Comparison of ENCODE assay signal across 16 cellular contexts in genomic region chr4:714087-714486, GRCh38. TPM values are rescaled to one million over a fixed set of nuclear protein-coding genes. Genes with fewer than 3 reads are reported as not detected.
A peak's percentile ranks its signal among the peaks of the same experiment; 100 is the strongest.
DNase-seq lines count a peak whose midpoint lies in the region; ATAC-seq and TF ChIP-seq lines count a peak whose summit lies in the region.
"Had no signal": no experiment of that assay in that cellular context is flagged by ENCODE, and none has a peak within 500 bp of the region (broad histone marks: within the 10 kb centered on the region; RNA-seq: fewer than 3 reads in every experiment).

No MANE protein-coding gene starts in this region.

- no peaks in the 10 kb centered on the region for H3K9me3 ChIP-seq in T-helper 17 cell (ENCODE audit: control insufficient read depth, low read length, poor library complexity, severe bottlenecking)
- H3K9me3 ChIP-seq in sigmoid colon = no peaks in the 10 kb centered on the region

- H3K4me1 ChIP-seq in sigmoid colon = peaks cover 0 to 5% (median 4%) of the 10 kb centered on the region in 4 donors

- H3K4me1 Mint-ChIP-seq in T-helper 17 cell = peaks cover 22% of the 10 kb centered on the region
- peaks cover 47% of the 10 kb centered on the region for H3K4me1 Mint-ChIP-seq in stimulated activated effector memory CD8-positive, alpha-beta T cell treated with anti-CD3 and anti-CD28 coated beads, Interleukin-12 subunit alpha, Interleukin-12 subunit beta, amount 100 ng/mL, for 72 hours
- H3K4me1 Mint-ChIP-seq: H9 had no signal

- no peaks in the 10 kb centered on the region for H3K9me3 Mint-ChIP-seq in stimulated activated effector memory CD8-positive, alpha-beta T cell treated with anti-CD3 and anti-CD28 coated beads, Interleukin-12 subunit alpha, Interleukin-12 subunit beta, amount 100 ng/mL, for 72 hours
- H3K9me3 Mint-ChIP-seq: CD4-positive, alpha-beta T cell; H9 had no signal

- ATAC-seq in T-helper 17 cell = no peak
- ATAC-seq in left colon = peak; percentile 14
- ATAC-seq in stimulated activated effector memory CD8-positive, alpha-beta T cell treated with anti-CD3 and anti-CD28 coated beads, Interleukin-12 subunit alpha, Interleukin-12 subunit beta, amount 100 ng/mL, for 72 hours = no peak
- no peak for ATAC-seq in GM21526 (IDR thresholded peaks at IDR 0.05; ENCODE audit: low FRiP score, unreplicated experiment)

- intact Hi-C loops in left colon (cut with DNase I, micrococcal nuclease) (no loop called here), sigmoid colon (cut with DNase I) (no loop called here)

- peak overlapping the region; percentile 61 for H3K27ac Mint-ChIP-seq in T-helper 17 cell
- H3K27ac Mint-ChIP-seq in stimulated activated effector memory CD8-positive, alpha-beta T cell treated with anti-CD3 and anti-CD28 coated beads, Interleukin-12 subunit alpha, Interleukin-12 subunit beta, amount 100 ng/mL, for 72 hours = peak overlapping the region; percentile 76
- H3K27ac Mint-ChIP-seq: B cell; CD4-positive, alpha-beta T cell; H9 had no signal

- H3K4me3 Mint-ChIP-seq in T-helper 17 cell = no peak overlapping the region
- H3K4me3 Mint-ChIP-seq in stimulated activated effector memory CD8-positive, alpha-beta T cell treated with anti-CD3 and anti-CD28 coated beads, Interleukin-12 subunit alpha, Interleukin-12 subunit beta, amount 100 ng/mL, for 72 hours = no peak overlapping the region
- H3K4me3 Mint-ChIP-seq: B cell; CD4-positive, alpha-beta T cell; H9 had no signal

- no peak for TF ChIP-seq POLR2A in sigmoid colon (IDR thresholded peaks at IDR 0.05)

- H3K27me3 Mint-ChIP-seq in T-helper 17 cell = no peaks in the 10 kb centered on the region
- H3K27me3 Mint-ChIP-seq: B cell; CD4-positive, alpha-beta T cell had no signal

- no peak for TF ChIP-seq EP300 in sigmoid colon (IDR thresholded peaks at IDR 0.05)

- no peak for TF ChIP-seq CTCF in sigmoid colon (IDR thresholded peaks at IDR 0.05)

- WGBS in sigmoid colon, 2 donors = 92% methylated on average over 18 of the region's 18 CpGs

- no peak overlapping the region for H3K27ac ChIP-seq in sigmoid colon
- H3K27ac ChIP-seq: GM23248 had no signal

- no peaks in the 10 kb centered on the region for H3K36me3 Mint-ChIP-seq in T-helper 17 cell (ENCODE audit: low read depth)
- peaks cover 6% of the 10 kb centered on the region for H3K36me3 Mint-ChIP-seq in stimulated activated effector memory CD8-positive, alpha-beta T cell treated with anti-CD3 and anti-CD28 coated beads, Interleukin-12 subunit alpha, Interleukin-12 subunit beta, amount 100 ng/mL, for 72 hours

- H3K36me3 ChIP-seq in H7 (replicated peaks; ENCODE audit: control insufficient read depth, insufficient read depth, low read length) (no peaks in the 10 kb centered on the region), sigmoid colon (peaks cover 0 to 9% (median 0%) of the 10 kb centered on the region in 4 donors)

- H3K27me3 ChIP-seq in H7 (ENCODE audit: control insufficient read depth, insufficient read depth, low read length) (no peaks in the 10 kb centered on the region), sigmoid colon (no peaks in the 10 kb centered on the region)

- DNase-seq in H7 = peak; percentile 70
- DNase-seq in T-helper 17 cell = no peak
- no peak for DNase-seq in left colon
- no peak for DNase-seq in stimulated activated effector memory CD8-positive, alpha-beta T cell treated with anti-CD3 and anti-CD28 coated beads, Interleukin-12 subunit alpha, Interleukin-12 subunit beta, amount 100 ng/mL, for 72 hours (ENCODE audit: low spot score in 2 of 2)
- DNase-seq in stimulated activated CD4-positive, alpha-beta T cell treated with anti-CD3 and anti-CD28 coated beads, Interleukin-4, amount 100 ng/mL, for 24 hours = no peak
- no peak for DNase-seq in sigmoid colon
- DNase-seq: C1 segment of cervical spinal cord; Calu3; CD4-positive, alpha-beta T cell; DMS 273 treated with DMSO at 0.1 percent for 48 hours; GM23248; H9 had no signal

- H3K4me3 ChIP-seq in H7 (ENCODE audit: insufficient read depth, low read depth, low read length) (no peak overlapping the region), sigmoid colon (no peak overlapping the region)
- H3K4me3 ChIP-seq: GM23248 had no signal

RNA-seq across cellular contexts. Expression of gene PCGF3, which starts 8.5 kb away (rescaled TPM):
- total RNA-seq in H7 (2014; rRNA removed; shearing (Covaris generic)) = 53.6 and 57.9 TPM in 2 replicates
- total RNA-seq in T-helper 17 cell = 10 to 100 TPM; 31.3 to 38.0 TPM
- 10 to 100 TPM; 46.9 to 51.9 TPM for total RNA-seq in left colon
- 10 to 100 TPM; 26.4 to 60.1 (median 40.2) TPM for total RNA-seq in sigmoid colon
- polyA plus RNA-seq in sigmoid colon = 10 to 100 TPM; 15.6 to 52.9 (median 24.5) TPM

RNA-seq across cellular contexts. Expression of gene SLC49A3, which starts 25.1 kb away (rescaled TPM):
- 2.0 and 4.1 TPM in 2 replicates for total RNA-seq in H7 (2014; rRNA removed; shearing (Covaris generic))
- total RNA-seq in T-helper 17 cell (1 to 10 TPM; 1.1 to 2.7 TPM), left colon (10 to 100 TPM; 10.7 to 15.8 TPM), sigmoid colon (1 to 10 TPM; 3.9 to 5.0 (median 4.5) TPM)
- polyA plus RNA-seq in sigmoid colon = 1 to 10 TPM; 2.4 to 6.4 (median 4.6) TPM
- total RNA-seq: Daoy, HT1080 had no signal

RNA-seq across cellular contexts. Expression of gene MYL5, which starts 39.7 kb away (rescaled TPM):
- 12.6 and 18.2 TPM in 2 replicates for total RNA-seq in H7 (2014; rRNA removed; shearing (Covaris generic))
- total RNA-seq in T-helper 17 cell (10 to 100 TPM; 20.3 to 22.9 TPM), left colon (10 to 100 TPM; 30.0 to 37.1 TPM), sigmoid colon (10 to 100 TPM in 2 of 4 donors, 1 to 10 TPM in 2; 5.7 to 11.7 (median 9.8) TPM)
- polyA plus RNA-seq in sigmoid colon = 10 to 100 TPM; 19.2 to 29.7 (median 28.7) TPM

RNA-seq across cellular contexts. Expression of gene ATP5ME, which starts 40.0 kb away (rescaled TPM):
- total RNA-seq in H7 (2014; rRNA removed; shearing (Covaris generic)) = 410 and 452 TPM in 2 replicates
- total RNA-seq in T-helper 17 cell (100 to 1,000 TPM in 1 of 2 donors, 10 to 100 TPM in 1; 98.4 to 120 TPM), left colon (100 to 1,000 TPM; 383 to 496 TPM), sigmoid colon (100 to 1,000 TPM; 104 to 244 (median 194) TPM)
- 1,000 to 10,000 TPM in 2 of 3 donors, 100 to 1,000 TPM in 1; 610 to 1,302 (median 1,156) TPM for polyA plus RNA-seq in sigmoid colon
